ENCODE assay signal across 19 cellular contexts in genomic region chr1:76961181-76961580, GRCh38.
DNase-seq lines count a peak whose midpoint lies in the region; ATAC-seq, FAIRE-seq and TF ChIP-seq lines count a peak whose summit lies in the region.
"Had no signal": no experiment of that assay in that cellular context is flagged by ENCODE, and none has a peak within 500 bp of the region (broad histone marks: within the 10 kb centered on the region; RNA-seq: fewer than 3 reads in every experiment).

No MANE protein-coding gene starts in this region.

- ATAC-seq in HG02610 (IDR thresholded peaks at IDR 0.05; ENCODE audit: unreplicated experiment), result no peak
- ATAC-seq: K562, PC-3 had no signal

- POLR2A ChIA-PET in MCF 10A (lab: Yijun Ruan, JAX), result no interaction called here

- no peak overlapping the region for H3K9ac ChIP-seq in mammary epithelial cell (ENCODE audit: insufficient read depth, low read length)

- no peak overlapping the region for H3K27ac ChIP-seq in mammary epithelial cell (ENCODE audit: insufficient read depth, low read depth, low read length)
- H3K27ac ChIP-seq: HL-60, SJSA1 had no signal

- H3K27me3 Mint-ChIP-seq in MCF 10A (ENCODE audit: insufficient read depth, unreplicated experiment), result no peaks in the 10 kb centered on the region
- no peaks in the 10 kb centered on the region for H3K27me3 Mint-ChIP-seq in activated T-cell treated with anti-CD3 and anti-CD28 coated beads, Interleukin-2, amount 50 U/mL, for 24 hours

- peak overlapping the region; percentile 2 for H2AFZ ChIP-seq in mammary epithelial cell (ENCODE audit: low read depth, low read length)

- H3K9me3 Mint-ChIP-seq in MCF 10A (ENCODE audit: unreplicated experiment), result no peaks in the 10 kb centered on the region
- peaks cover 5% of the 10 kb centered on the region for H3K9me3 Mint-ChIP-seq in activated T-cell treated with anti-CD3 and anti-CD28 coated beads, Interleukin-2, amount 50 U/mL, for 24 hours

- no peaks in the 10 kb centered on the region for H4K20me1 ChIP-seq in mammary epithelial cell (ENCODE audit: insufficient read depth, low read length)

- no peaks in the 10 kb centered on the region for H3K9me3 ChIP-seq in mammary epithelial cell (replicated peaks; ENCODE audit: insufficient read depth, low read length)
- H3K9me3 ChIP-seq: HAP-1, SJSA1 had no signal

- TF ChIP-seq CTCF in mammary epithelial cell (conservative IDR thresholded peaks at IDR 0.05 in 1 of 2, IDR thresholded peaks at IDR 0.05 in 1 of 2; ENCODE audit: extremely low read depth in 1 of 2, insufficient read depth in 1 of 2, low read depth in 1 of 2, low read length in 2 of 2) (no peak), MCF 10A (IDR thresholded peaks at IDR 0.05; ENCODE audit: unreplicated experiment) (no peak)

- no peaks in the 10 kb centered on the region for H3K79me2 ChIP-seq in mammary epithelial cell (ENCODE audit: insufficient read depth, low read length)

- no TSS peak for BruUV-seq in mammary epithelial cell (replicated peaks; lab: Mats Ljungman, UMichigan)
- no TSS peak for BruUV-seq in MCF 10A (replicated peaks; lab: Mats Ljungman, UMichigan)

- H3K27ac Mint-ChIP-seq in MCF 10A (ENCODE audit: low read depth, unreplicated experiment), result no peak overlapping the region
- no peak overlapping the region for H3K27ac Mint-ChIP-seq in activated T-cell treated with anti-CD3 and anti-CD28 coated beads, Interleukin-2, amount 50 U/mL, for 24 hours

- H3K27me3 ChIP-seq in mammary epithelial cell (ENCODE audit: insufficient read depth, low read length), result no peaks in the 10 kb centered on the region
- H3K27me3 ChIP-seq: SJSA1 had no signal

- no peak overlapping the region for H3K4me3 ChIP-seq in mammary epithelial cell (replicated peaks in 1 of 3; ENCODE audit: insufficient read depth in 1 of 3, low read depth in 2 of 3, low read length in 3 of 3)
- H3K4me3 ChIP-seq: HAP-1, K562, SJSA1 had no signal

- no peaks in the 10 kb centered on the region for H3K4me1 Mint-ChIP-seq in MCF 10A (ENCODE audit: insufficient read depth, unreplicated experiment)
- H3K4me1 Mint-ChIP-seq in activated T-cell treated with anti-CD3 and anti-CD28 coated beads, Interleukin-2, amount 50 U/mL, for 24 hours (ENCODE audit: low read depth), result no peaks in the 10 kb centered on the region

- intact Hi-C loops in mammary epithelial cell (cut with micrococcal nuclease) (no loop called here), MCF 10A (cut with micrococcal nuclease) (no loop called here)

- no peak for FAIRE-seq in urothelium cell line (lab: Jason Lieb, UNC)
- FAIRE-seq: K562 had no signal

- DNase-seq in mammary epithelial cell (peak; percentile 39), MCF 10A (ENCODE audit: unreplicated experiment) (no peak), T1000 (lab: John Stamatoyannopoulos, UW) (peak; percentile 19), fibroblast of peridontal ligament (ENCODE audit: extremely low read depth) (peak; percentile 35), urothelium cell line (ENCODE audit: low spot score) (peak; percentile 54), Kasumi-1 (lab: John Stamatoyannopoulos, UW) (no peak)
- no peak for DNase-seq in activated T-cell treated with anti-CD3 and anti-CD28 coated beads, Interleukin-2, amount 50 U/mL, for 24 hours
- DNase-seq: 8988T, COR-L47, NCI-H1436, NCI-H2029, NCI-H2171, NCI-H446, PC-3 had no signal

- in situ Hi-C loops in mammary epithelial cell (cut with MboI; ENCODE audit: low sequenced_read_pairs in 2 of 2), result no loop called here

- WGBS in mammary epithelial cell (ENCODE audit: low coverage, missing lambda C conversion rate), result 82% methylated on average over 5 of the region's 5 CpGs

- dilution Hi-C loops in mammary epithelial cell (cut with HindIII; ENCODE audit: low sequenced_read_pairs), result no loop called here

- H3K4me2 ChIP-seq in mammary epithelial cell (ENCODE audit: insufficient read depth, low read depth, low read length), result no peak overlapping the region

- H3K36me3 Mint-ChIP-seq in MCF 10A (ENCODE audit: insufficient read depth, unreplicated experiment), result no peaks in the 10 kb centered on the region
- no peaks in the 10 kb centered on the region for H3K36me3 Mint-ChIP-seq in activated T-cell treated with anti-CD3 and anti-CD28 coated beads, Interleukin-2, amount 50 U/mL, for 24 hours (ENCODE audit: low read depth)

- no peaks in the 10 kb centered on the region for H3K36me3 ChIP-seq in mammary epithelial cell (ENCODE audit: insufficient read depth, low read length)
- H3K36me3 ChIP-seq: HAP-1, SJSA1 had no signal

- H3K4me1 ChIP-seq in mammary epithelial cell (ENCODE audit: insufficient read depth, low read length), result no peaks in the 10 kb centered on the region
- H3K4me1 ChIP-seq: HAP-1 had no signal

- CTCF ChIA-PET in mammary epithelial cell (lab: Charles Lee; ENCODE audit: low non-redundant PET) (no interaction called here), MCF 10A (lab: Yijun Ruan, JAX) (no interaction called here)

- H3K4me3 Mint-ChIP-seq in MCF 10A (ENCODE audit: unreplicated experiment), result no peak overlapping the region
- no peak overlapping the region for H3K4me3 Mint-ChIP-seq in activated T-cell treated with anti-CD3 and anti-CD28 coated beads, Interleukin-2, amount 50 U/mL, for 24 hours

Comparison
In these comparisons a context has a peak if more than half of its experiments do, and no peak if none do; other contexts are left out.
1. DNase-seq: peak in mammary epithelial cell (single experiment), T1000 (single experiment), fibroblast of peridontal ligament (single experiment) and urothelium cell line (single experiment); none in MCF 10A (single experiment), Kasumi-1 (0 of 2) and activated T-cell treated with anti-CD3 and anti-CD28 coated beads, Interleukin-2, amount 50 U/mL, for 24 hours (single experiment).